In the genomic region with DNA sequence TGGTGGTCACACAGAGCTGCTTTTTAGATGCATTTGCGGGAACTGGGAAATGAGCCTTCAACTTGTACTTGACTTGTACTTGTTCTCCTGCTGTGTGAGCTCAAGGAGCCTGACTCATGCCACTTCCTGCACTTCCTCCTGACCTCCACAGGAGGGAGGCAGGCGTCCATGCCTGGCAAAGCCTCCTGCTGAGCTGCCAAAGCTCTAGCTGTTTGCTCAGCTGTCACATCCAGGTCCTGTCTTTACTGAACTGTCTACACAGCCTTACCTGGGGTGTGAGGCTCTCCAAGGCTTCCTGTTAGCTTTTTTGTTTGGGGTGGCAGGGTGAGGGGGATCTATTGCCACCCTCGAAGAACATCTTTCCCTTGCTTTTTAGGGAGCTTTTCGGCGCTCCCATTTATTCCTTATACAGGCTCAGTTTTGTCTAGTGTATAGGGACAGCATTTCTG, we compare ENCODE assay signal across 1 cellular context.
TF ChIP-seq lines count a peak whose summit lies in the region.

No MANE protein-coding gene starts in this region.

TF ChIP-seq in endothelial cell of umbilical vein, 7 proteins besides CTCF, POLR2A, EP300 and RAD21:
- TF ChIP-seq GATA2 (IDR thresholded peaks at IDR 0.05; ENCODE audit: insufficient read depth, insufficient read length, low read depth, low read length), result no peak
- peak; percentile 19 for TF ChIP-seq MYC (IDR thresholded peaks at IDR 0.05; ENCODE audit: low read depth, low read length)
- peak; percentile 30 for TF ChIP-seq JUN (IDR thresholded peaks at IDR 0.05; ENCODE audit: borderline replicate concordance, insufficient read depth, insufficient read length, low read depth)
- peak; percentile 72 for TF ChIP-seq FOS (IDR thresholded peaks at IDR 0.05; ENCODE audit: borderline replicate concordance, insufficient read depth, low read length)
- TF ChIP-seq, protein P1, sequence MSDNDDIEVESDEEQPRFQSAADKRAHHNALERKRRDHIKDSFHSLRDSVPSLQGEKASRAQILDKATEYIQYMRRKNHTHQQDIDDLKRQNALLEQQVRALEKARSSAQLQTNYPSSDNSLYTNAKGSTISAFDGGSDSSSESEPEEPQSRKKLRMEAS (IDR thresholded peaks at IDR 0.05; ENCODE audit: insufficient read depth, insufficient read length), result peak; percentile 16
- TF ChIP-seq EZH2 (IDR thresholded peaks at IDR 0.05; ENCODE audit: borderline replicate concordance, low read depth, low read length, severe bottlenecking), result no peak
- peak; percentile 36 for TF ChIP-seq POLR2AphosphoS5 (IDR thresholded peaks at IDR 0.05; ENCODE audit: insufficient read depth, low read depth, low read length)
